ENCODE assay signal across 7 cellular contexts in the genomic region with DNA sequence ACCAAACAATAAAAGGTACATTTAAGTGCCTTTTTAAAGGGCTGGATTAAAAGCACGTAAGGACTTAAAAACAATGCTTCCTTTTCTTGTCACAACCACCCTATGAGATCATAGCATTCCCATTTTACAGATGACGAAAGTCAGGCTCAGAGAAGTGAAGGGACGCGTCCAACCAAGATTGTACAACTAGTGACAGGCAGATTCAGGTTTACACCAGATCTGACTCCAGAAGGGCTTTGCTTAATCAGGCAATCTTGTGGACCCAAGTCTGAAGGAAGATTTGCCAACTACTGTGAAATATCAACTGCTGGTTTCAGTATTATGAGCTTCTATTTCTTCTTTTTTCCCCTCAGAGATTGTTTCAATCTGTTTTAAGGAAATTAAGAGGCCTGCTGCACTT. TPM values are rescaled to one million over a fixed set of nuclear protein-coding genes. Genes with fewer than 3 reads are reported as not detected.
DNase-seq lines count a peak whose midpoint lies in the region; ATAC-seq and TF ChIP-seq lines count a peak whose summit lies in the region.

No MANE protein-coding gene starts in this region.

- no peak overlapping the region for H3K27ac Mint-ChIP-seq in H9

- H3K9me3 Mint-ChIP-seq in H9: no peaks in the 10 kb centered on the region; a peak in 1 of 5 replicates

- no peak overlapping the region for H4K91ac ChIP-seq in H9 (ENCODE audit: insufficient read length, low read depth, low read length)

- H3K56ac ChIP-seq in H9 (ENCODE audit: insufficient read length, low read depth, low read length): no peak overlapping the region

- H2BK120ac ChIP-seq in H9 (ENCODE audit: low read depth, low read length, poor library complexity, severe bottlenecking): no peak overlapping the region

- H3K27me3 ChIP-seq in H9 (ENCODE audit: insufficient read depth, low read length): no peaks in the 10 kb centered on the region
- H3K27me3 ChIP-seq in gastroesophageal sphincter: no peaks in the 10 kb centered on the region

- peaks cover 2% of the 10 kb centered on the region; the same call in 1 of the 2 replicates for H3K4me1 ChIP-seq in H9 (ENCODE audit: insufficient read depth, low read length)
- H3K4me1 ChIP-seq in gastroesophageal sphincter: peaks cover 4 to 38% (median 6%) of the 10 kb centered on the region in 3 donors

- H2BK15ac ChIP-seq in H9 (ENCODE audit: low read depth, low read length): no peak overlapping the region

- no peak overlapping the region for H3K14ac ChIP-seq in H9 (ENCODE audit: insufficient read depth, low read length)

- peak overlapping the region; percentile 83 to 93 for H3K4me3 Mint-ChIP-seq in H9

- no peak overlapping the region for H4K8ac ChIP-seq in H9 (replicated peaks; ENCODE audit: insufficient read length, low read depth, low read length)

- no CpG with 5 or more reads among the region's 4 CpGs for WGBS in H9 (ENCODE audit: extremely low coverage, insufficient read length, low lambda C conversion rate)
- WGBS in gastroesophageal sphincter (ENCODE audit: low coverage in 1 of 2), 2 donors: 32 to 33% methylated on average over 4 of the region's 4 CpGs

- TF ChIP-seq POLR2A in gastroesophageal sphincter (IDR thresholded peaks at IDR 0.05): no peak

- no peaks in the 10 kb centered on the region for H3K36me3 Mint-ChIP-seq in H9 (ENCODE audit: insufficient read depth in 1 of 3, low read depth in 3 of 3)

- TF ChIP-seq EP300 in gastroesophageal sphincter (IDR thresholded peaks at IDR 0.05): no peak

- H3K9me3 ChIP-seq in H9 (ENCODE audit: control insufficient read depth, low read depth, low read length) (no peaks in the 10 kb centered on the region), gastroesophageal sphincter (no peaks in the 10 kb centered on the region)

- no peaks in the 10 kb centered on the region for H3K36me3 ChIP-seq in gastroesophageal sphincter

- no peaks in the 10 kb centered on the region for H3K79me2 ChIP-seq in H9 (ENCODE audit: insufficient read depth, low read length)

- no peak overlapping the region for H2AK5ac ChIP-seq in H9 (ENCODE audit: insufficient read length, low read length)

- peaks cover 19% of the 10 kb centered on the region for H3K27me3 Mint-ChIP-seq in H9 (ENCODE audit: low read depth)

- ATAC-seq in gastroesophageal sphincter: no peak

- H3K9ac ChIP-seq in H9 (ENCODE audit: extremely low read depth, insufficient read length, low read length): no peak overlapping the region

- no peak overlapping the region for H3K18ac ChIP-seq in H9 (ENCODE audit: insufficient read length, low read depth, low read length)

- TF ChIP-seq CTCF in H9 (conservative IDR thresholded peaks at IDR 0.05) (no peak), gastroesophageal sphincter (IDR thresholded peaks at IDR 0.05) (no peak)

- H2AFZ ChIP-seq in H9 (ENCODE audit: low read length): no peak overlapping the region

- H3K4me3 ChIP-seq in gastroesophageal sphincter (peak overlapping the region; percentile 52 to 76), skin epidermis (peak overlapping the region in 6 of 7 experiments; percentile 32 to 59 (median 52))

- no peak overlapping the region for H4K5ac ChIP-seq in H9 (ENCODE audit: insufficient read length, low read depth, low read length)

- H3K27ac ChIP-seq in H9 (ENCODE audit: insufficient read length, low read depth, low read length) (no peak overlapping the region), gastroesophageal sphincter (peak overlapping the region; percentile 3 to 83 (median 78)), skin epidermis (peak overlapping the region in 5 of 21 experiments; percentile 46 to 81 (median 73))

- peaks cover 9% of the 10 kb centered on the region for H3K23me2 ChIP-seq in H9 (ENCODE audit: insufficient read length, low read depth, low read length, poor library complexity, severe bottlenecking)

- H3K4ac ChIP-seq in H9 (ENCODE audit: low read depth, low read length): no peak overlapping the region

- H2BK5ac ChIP-seq in H9 (ENCODE audit: insufficient read length, low read length): no peak overlapping the region

- H3T11ph ChIP-seq in H9 (ENCODE audit: low read length): no peak overlapping the region

- DNase-seq in H9 (no peak), OCI-M1 (lab: John Stamatoyannopoulos, UW) (peak; percentile 47), NCI-H2227 (lab: John Stamatoyannopoulos, UW; ENCODE audit: unreplicated experiment) (no peak), SW 1271 (lab: John Stamatoyannopoulos, UW) (no peak)
- DNase-seq in activated CD4-positive, alpha-beta T cell treated with anti-CD3 and anti-CD28 coated beads, Interleukin-2, amount 50 U/mL, for 1 hour: no peak

- H3K4me1 Mint-ChIP-seq in H9: peaks cover 13 to 17% of the 10 kb centered on the region in 2 experiments

- H3K79me1 ChIP-seq in H9 (ENCODE audit: insufficient read depth, low read depth, low read length, poor library complexity, severe bottlenecking): no peaks in the 10 kb centered on the region

- no peak overlapping the region for H2BK12ac ChIP-seq in H9 (ENCODE audit: insufficient read length, low read depth, low read length)

- H3K23ac ChIP-seq in H9 (ENCODE audit: insufficient read length, low read depth, low read length): no peak overlapping the region

- H2BK20ac ChIP-seq in H9 (ENCODE audit: low read depth, low read length, poor library complexity, severe bottlenecking): no peak overlapping the region

- no peaks in the 10 kb centered on the region for H4K20me1 ChIP-seq in H9 (ENCODE audit: control insufficient read depth, insufficient read depth, insufficient read length)

- peak overlapping the region; percentile 40 for H3K4me2 ChIP-seq in H9 (ENCODE audit: insufficient read depth, insufficient read length, low read length)

RNA-seq across cellular contexts. Expression of gene ENPP4, which starts 0.9 kb away (rescaled TPM):
- total RNA-seq in H9 (2021) (2.9 and 3.2 TPM in 2 replicates), gastroesophageal sphincter (10 to 100 TPM; 20.4 to 43.4 (median 30.1) TPM)

RNA-seq across cellular contexts. Expression of gene ENPP5, which starts 40.1 kb away (rescaled TPM):
- total RNA-seq in H9 (2021): 4.6 and 5.1 TPM in 2 replicates
- 1 to 10 TPM in 3 of 4 donors, under 1 TPM in 1; 0.47 to 2.6 (median 1.3) TPM for total RNA-seq in gastroesophageal sphincter
